11 cellular contexts compared by ENCODE assay signal in genomic region chr2:197079832-197080555, GRCh38.
DNase-seq lines count a peak whose midpoint lies in the region; ATAC-seq and TF ChIP-seq lines count a peak whose summit lies in the region.
"Had no signal": no experiment of that assay in that cellular context is flagged by ENCODE, and none has a peak within 500 bp of the region (broad histone marks: within the 10 kb centered on the region; RNA-seq: fewer than 3 reads in every experiment).

No MANE protein-coding gene starts in this region.

- H3K9ac ChIP-seq in neuronal stem cell (ENCODE audit: low read depth, low read length, poor library complexity): no peak overlapping the region

- no peak overlapping the region for H3K4me2 ChIP-seq in neuronal stem cell (ENCODE audit: insufficient read depth, low read length, poor library complexity, severe bottlenecking)

- H4K91ac ChIP-seq in neuronal stem cell (ENCODE audit: low read depth, low read length, poor library complexity): no peak overlapping the region

- H3K9me3 ChIP-seq in uterus (no peaks in the 10 kb centered on the region), neuronal stem cell (replicated peaks in 1 of 2; ENCODE audit: control insufficient read depth in 2 of 2, insufficient read depth in 1 of 2, low read depth in 1 of 2, low read length in 2 of 2) (peaks cover 0 to 7% of the 10 kb centered on the region in 2 donors)
- H3K9me3 ChIP-seq: body of pancreas had no signal

- intact Hi-C loops in Right ventricle myocardium inferior (cut with DNase I): no loop called here
- intact Hi-C loops in cardiac septum (cut with DNase I): loop anchor here (2.0 kb wide), 1 partner anchor 29 kb away; no protein-coding TSS in a partner anchor
- intact Hi-C loops in left ventricle myocardium superior (cut with micrococcal nuclease): no loop called here
- intact Hi-C loops in uterus (cut with DNase I; ENCODE audit: low total_unique reads): no loop called here

- H2BK5ac ChIP-seq in neuronal stem cell (ENCODE audit: low read length): no peak overlapping the region

- no peak overlapping the region for H2AFZ ChIP-seq in neuronal stem cell (ENCODE audit: low read length)

- H2AK5ac ChIP-seq in neuronal stem cell (ENCODE audit: low read depth, low read length): no peak overlapping the region

- H3K27ac ChIP-seq in uterus (peak overlapping the region; percentile 75 to 78), neuronal stem cell (replicated peaks; ENCODE audit: low read length) (no peak overlapping the region)
- H3K27ac ChIP-seq: body of pancreas had no signal

- H3K4me1 ChIP-seq in uterus: peaks cover 0 to 15% of the 10 kb centered on the region in 2 donors
- peaks cover 4 to 6% of the 10 kb centered on the region in 2 donors for H3K4me1 ChIP-seq in neuronal stem cell (ENCODE audit: control insufficient read depth in 2 of 2, insufficient read depth in 1 of 2, low read depth in 1 of 2, low read length in 2 of 2)
- H3K4me1 ChIP-seq: body of pancreas had no signal

- no peak for TF ChIP-seq CTCF in uterus (IDR thresholded peaks at IDR 0.05)

- H3K4me3 ChIP-seq in uterus (no peak overlapping the region), neuronal stem cell (ENCODE audit: low read length in 2 of 2) (no peak overlapping the region)
- H3K4me3 ChIP-seq: body of pancreas had no signal

- H3K23ac ChIP-seq in neuronal stem cell (ENCODE audit: low read depth, low read length, poor library complexity): no peak overlapping the region

- H3K36me3 ChIP-seq in uterus (no peaks in the 10 kb centered on the region), neuronal stem cell (replicated peaks in 1 of 2; ENCODE audit: control insufficient read depth in 2 of 2, insufficient read depth in 2 of 2, low read length in 2 of 2) (no peaks in the 10 kb centered on the region)

- H3K27me3 ChIP-seq in uterus: no peaks in the 10 kb centered on the region
- no peaks in the 10 kb centered on the region for H3K27me3 ChIP-seq in neuronal stem cell (ENCODE audit: control insufficient read depth in 3 of 3, insufficient read depth in 3 of 3, low read depth in 1 of 3, low read length in 3 of 3)
- H3K27me3 ChIP-seq: body of pancreas had no signal

- no peak overlapping the region for H2BK120ac ChIP-seq in neuronal stem cell (ENCODE audit: low read depth, low read length)

- H2BK12ac ChIP-seq in neuronal stem cell (ENCODE audit: low read length): no peak overlapping the region

- TF ChIP-seq POLR2A in uterus (IDR thresholded peaks at IDR 0.05): no peak

- H3K18ac ChIP-seq in neuronal stem cell (ENCODE audit: low read length): no peak overlapping the region

- no CpG with 5 or more reads among the region's 6 CpGs for WGBS in neuronal stem cell (ENCODE audit: extremely low coverage in 2 of 2, insufficient read length in 2 of 2, insufficient replicate concordance in 1 of 2), 2 donors

- DNase-seq in Right ventricle myocardium inferior (ENCODE audit: missing footprints) (no peak), cardiac septum (ENCODE audit: low spot score) (no peak), SHP77 (lab: John Stamatoyannopoulos, UW) (peak; percentile 43 to 65), left ventricle myocardium superior (peak; percentile 31), uterus (peak; percentile 39 to 61), neuronal stem cell (ENCODE audit: low spot score) (no peak)
- DNase-seq: activated CD4-positive, alpha-beta T cell treated with anti-CD3 and anti-CD28 coated beads, Interleukin-2, amount 50 U/mL, for 1 hour; body of pancreas; posterior cingulate gyrus had no signal

- ATAC-seq in Right ventricle myocardium inferior (peak; percentile 82), left ventricle myocardium superior (peak; percentile 85), GM21717 (IDR thresholded peaks at IDR 0.05; ENCODE audit: unreplicated experiment) (no peak), HG02870 (IDR thresholded peaks at IDR 0.05; ENCODE audit: unreplicated experiment) (no peak)
- ATAC-seq: body of pancreas had no signal

- no peak overlapping the region for H2BK15ac ChIP-seq in neuronal stem cell (ENCODE audit: low read length)

- H3K14ac ChIP-seq in neuronal stem cell (ENCODE audit: low read length): no peak overlapping the region

- H3K4ac ChIP-seq in neuronal stem cell (ENCODE audit: low read length): no peak overlapping the region

- H3K79me1 ChIP-seq in neuronal stem cell (ENCODE audit: low read depth, low read length): no peaks in the 10 kb centered on the region

- no peak overlapping the region for H4K8ac ChIP-seq in neuronal stem cell (ENCODE audit: low read depth, low read length)

Comparison
In these comparisons a context has a peak if more than half of its experiments do, and no peak if none do; other contexts are left out.
1. DNase-seq: peak in SHP77 (2 of 2), left ventricle myocardium superior (single experiment) and uterus (2 of 2); none in Right ventricle myocardium inferior (single experiment), cardiac septum (single experiment) and neuronal stem cell (single experiment).
2. ATAC-seq: peak in Right ventricle myocardium inferior (single experiment) and left ventricle myocardium superior (single experiment); none in GM21717 (single experiment) and HG02870 (single experiment).